1 cellular context compared by ENCODE assay signal in the genomic region with DNA sequence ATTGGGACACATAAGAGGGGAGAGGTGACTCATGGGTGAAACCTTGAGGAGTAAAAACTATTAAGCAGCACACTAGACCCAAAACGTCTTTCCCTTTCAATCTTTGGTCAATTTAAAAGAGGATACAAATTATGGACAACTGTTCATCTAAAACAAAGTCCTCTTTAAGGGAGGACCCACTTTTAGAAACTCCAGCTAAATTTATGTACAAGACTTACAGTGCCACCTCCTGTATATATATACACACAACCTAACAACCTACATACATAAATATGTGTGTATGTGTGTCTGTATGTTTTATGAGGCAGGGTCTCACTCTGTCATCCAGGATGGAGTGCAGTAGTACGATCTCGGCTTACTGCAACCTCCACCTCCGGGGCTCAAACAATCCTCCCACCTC.
TF ChIP-seq lines count a peak whose summit lies in the region.

No MANE protein-coding gene starts in this region.

TF ChIP-seq in GM12878, 131 proteins besides CTCF, POLR2A, EP300 and RAD21 (continued from another document):
- no peak for TF ChIP-seq SIN3A (IDR thresholded peaks at IDR 0.05; ENCODE audit: low read depth, low read length)
- TF ChIP-seq, protein P1, sequence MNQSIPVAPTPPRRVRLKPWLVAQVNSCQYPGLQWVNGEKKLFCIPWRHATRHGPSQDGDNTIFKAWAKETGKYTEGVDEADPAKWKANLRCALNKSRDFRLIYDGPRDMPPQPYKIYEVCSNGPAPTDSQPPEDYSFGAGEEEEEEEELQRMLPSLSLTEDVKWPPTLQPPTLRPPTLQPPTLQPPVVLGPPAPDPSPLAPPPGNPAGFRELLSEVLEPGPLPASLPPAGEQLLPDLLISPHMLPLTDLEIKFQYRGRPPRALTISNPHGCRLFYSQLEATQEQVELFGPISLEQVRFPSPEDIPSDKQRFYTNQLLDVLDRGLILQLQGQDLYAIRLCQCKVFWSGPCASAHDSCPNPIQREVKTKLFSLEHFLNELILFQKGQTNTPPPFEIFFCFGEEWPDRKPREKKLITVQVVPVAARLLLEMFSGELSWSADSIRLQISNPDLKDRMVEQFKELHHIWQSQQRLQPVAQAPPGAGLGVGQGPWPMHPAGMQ (IDR thresholded peaks at IDR 0.05; ENCODE audit: borderline replicate concordance), result no peak
- no peak for TF ChIP-seq FOS (IDR thresholded peaks at IDR 0.05; ENCODE audit: borderline replicate concordance, extremely low read depth, insufficient read length)
- no peak for TF ChIP-seq ZNF384 (IDR thresholded peaks at IDR 0.05; ENCODE audit: borderline replicate concordance, low read depth, low read length)
- TF ChIP-seq NR2C1 (IDR thresholded peaks at IDR 0.05), result no peak
- no peak for TF ChIP-seq GATAD2B (conservative IDR thresholded peaks at IDR 0.05; ENCODE audit: low read depth)
- TF ChIP-seq EED (IDR thresholded peaks at IDR 0.05; ENCODE audit: low read depth), result no peak
- TF ChIP-seq MEF2A (IDR thresholded peaks at IDR 0.05; ENCODE audit: insufficient read depth, low read depth, low read length), result no peak
- no peak for TF ChIP-seq ZNF207 (IDR thresholded peaks at IDR 0.05; ENCODE audit: borderline replicate concordance)
- no peak for TF ChIP-seq SP1 (IDR thresholded peaks at IDR 0.05; ENCODE audit: low read depth, low read length)
- TF ChIP-seq, protein P2, sequence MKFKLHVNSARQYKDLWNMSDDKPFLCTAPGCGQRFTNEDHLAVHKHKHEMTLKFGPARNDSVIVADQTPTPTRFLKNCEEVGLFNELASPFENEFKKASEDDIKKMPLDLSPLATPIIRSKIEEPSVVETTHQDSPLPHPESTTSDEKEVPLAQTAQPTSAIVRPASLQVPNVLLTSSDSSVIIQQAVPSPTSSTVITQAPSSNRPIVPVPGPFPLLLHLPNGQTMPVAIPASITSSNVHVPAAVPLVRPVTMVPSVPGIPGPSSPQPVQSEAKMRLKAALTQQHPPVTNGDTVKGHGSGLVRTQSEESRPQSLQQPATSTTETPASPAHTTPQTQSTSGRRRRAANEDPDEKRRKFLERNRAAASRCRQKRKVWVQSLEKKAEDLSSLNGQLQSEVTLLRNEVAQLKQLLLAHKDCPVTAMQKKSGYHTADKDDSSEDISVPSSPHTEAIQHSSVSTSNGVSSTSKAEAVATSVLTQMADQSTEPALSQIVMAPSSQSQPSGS (IDR thresholded peaks at IDR 0.05; ENCODE audit: low read length), result no peak
- no peak for TF ChIP-seq RUNX3 (IDR thresholded peaks at IDR 0.05; ENCODE audit: low read length)
- TF ChIP-seq HDAC2 (IDR thresholded peaks at IDR 0.05), result no peak
- no peak for TF ChIP-seq STAT3 (IDR thresholded peaks at IDR 0.05; ENCODE audit: low read depth, low read length)
- no peak for TF ChIP-seq SUPT20H (IDR thresholded peaks at IDR 0.05; ENCODE audit: borderline replicate concordance, control insufficient read depth, low read depth, low read length)
- TF ChIP-seq SMARCA5 (IDR thresholded peaks at IDR 0.05), result no peak
- no peak for TF ChIP-seq JUNB (IDR thresholded peaks at IDR 0.05)
- TF ChIP-seq KAT2A (conservative IDR thresholded peaks at IDR 0.05; ENCODE audit: control insufficient read depth, low read depth, low read length), result no peak
